28 cellular contexts compared by ENCODE assay signal in the genomic region with DNA sequence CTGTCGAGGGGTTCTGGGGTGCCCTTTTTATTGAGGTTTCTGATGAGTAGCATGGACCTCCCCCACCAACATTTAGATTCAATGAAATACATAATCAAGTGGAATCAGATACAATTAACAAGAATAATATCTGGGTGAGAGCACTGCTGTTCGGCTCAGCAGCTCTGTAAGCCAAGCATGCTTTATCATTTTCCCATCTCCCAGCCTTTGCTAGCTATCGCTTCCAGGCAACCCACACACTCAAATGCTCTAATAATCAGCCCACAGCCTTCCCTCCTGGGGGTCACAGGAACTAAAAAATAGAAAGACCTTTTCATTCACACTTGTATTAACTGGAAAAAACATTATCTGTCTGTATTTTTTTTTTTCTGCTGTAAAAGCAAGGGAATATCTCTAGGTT. TPM values are rescaled to one million over a fixed set of nuclear protein-coding genes. Genes with fewer than 3 reads are reported as not detected.
"Had no signal": no experiment of that assay in that cellular context is flagged by ENCODE, and none has a peak within 500 bp of the region (broad histone marks: within the 10 kb centered on the region; RNA-seq: fewer than 3 reads in every experiment).

No MANE protein-coding gene starts in this region.

- H3K27ac Mint-ChIP-seq: activated CD4-positive, alpha-beta memory T cell treated with anti-CD3 and anti-CD28 coated beads for 36 hours; activated CD4-positive, alpha-beta T cell treated with anti-CD3 and anti-CD28 coated beads, Interleukin-2, amount 10 ng/mL, durations not matched to agents 7 days and 5 days; activated naive CD4-positive, alpha-beta T cell treated with anti-CD3 and anti-CD28 coated beads, Interleukin-2, amount 50 U/mL, for 72 hours; activated naive CD8-positive, alpha-beta T cell treated with anti-CD3 and anti-CD28 coated beads, Interleukin-2, amount 50 U/mL, for 24 hours; IgD-negative memory B cell; T-helper 1 cell treated with Interleukin-12 subunit alpha and Interleukin-12 subunit beta and Interleukin-4 antibody, amounts not matched to agents 30 μg/mL and 1 μg/mL, for 36 hours had no signal

- H3K36me3 Mint-ChIP-seq: activated CD4-positive, alpha-beta memory T cell treated with anti-CD3 and anti-CD28 coated beads for 36 hours; activated naive CD4-positive, alpha-beta T cell treated with anti-CD3 and anti-CD28 coated beads, Interleukin-2, amount 50 U/mL, for 72 hours; IgD-negative memory B cell had no signal

- H3K4me1 Mint-ChIP-seq: activated CD4-positive, alpha-beta T cell treated with anti-CD3 and anti-CD28 coated beads, Interleukin-2, amount 10 ng/mL, durations not matched to agents 7 days and 5 days; activated naive CD8-positive, alpha-beta T cell treated with anti-CD3 and anti-CD28 coated beads, Interleukin-2, amount 50 U/mL, for 24 hours; IgD-negative memory B cell had no signal

- H3K4me3 Mint-ChIP-seq: activated CD4-positive, alpha-beta memory T cell treated with anti-CD3 and anti-CD28 coated beads for 36 hours; activated CD4-positive, alpha-beta T cell treated with anti-CD3 and anti-CD28 coated beads, Interleukin-2, amount 10 ng/mL, durations not matched to agents 7 days and 5 days; activated naive CD8-positive, alpha-beta T cell treated with anti-CD3 and anti-CD28 coated beads, Interleukin-2, amount 50 U/mL, for 24 hours; activated T-cell treated with anti-CD3 and anti-CD28 coated beads, Interleukin-2, amount 50 U/mL, for 4 hours; IgD-negative memory B cell; T-helper 1 cell treated with Interleukin-12 subunit alpha and Interleukin-12 subunit beta and Interleukin-4 antibody, amounts not matched to agents 30 μg/mL and 1 μg/mL, for 36 hours had no signal

- H3K9me3 Mint-ChIP-seq: activated CD4-positive, alpha-beta memory T cell treated with anti-CD3 and anti-CD28 coated beads for 36 hours; activated CD4-positive, alpha-beta T cell treated with anti-CD3 and anti-CD28 coated beads, Interleukin-2, amount 10 ng/mL, durations not matched to agents 7 days and 5 days; activated T-cell treated with anti-CD3 and anti-CD28 coated beads, Interleukin-2, amount 50 U/mL, for 4 hours; T-helper 1 cell treated with Interleukin-12 subunit alpha and Interleukin-12 subunit beta and Interleukin-4 antibody, amounts not matched to agents 30 μg/mL and 1 μg/mL, for 36 hours had no signal

- DNase-seq: activated CD4-positive, alpha-beta memory T cell treated with anti-CD3 and anti-CD28 coated beads for 36 hours; activated CD4-positive, alpha-beta T cell treated with anti-CD3 and anti-CD28 coated beads, Interleukin-2, amount 10 ng/mL, durations not matched to agents 7 days and 5 days; activated CD4-positive, CD25-positive, alpha-beta regulatory T cell; activated CD8-positive, alpha-beta memory T cell treated with anti-CD3 and anti-CD28 coated beads for 24 hours; activated effector memory CD4-positive, alpha-beta T cell treated with anti-CD3 and anti-CD28 coated beads, Interleukin-2, amount 50 U/mL, for 16 hours; activated naive CD4-positive, alpha-beta T cell treated with Interleukin-2 at 50 U/mL for 16 hours; activated naive CD8-positive, alpha-beta T cell treated with anti-CD3 and anti-CD28 coated beads, Interleukin-2, amount 50 U/mL, for 24 hours; activated T-cell treated with anti-CD3 and anti-CD28 coated beads, Interleukin-2, amount 50 U/mL, for 4 hours; amniotic stem cell; body of pancreas; KG1; NCI-H1048; NCI-H1417 treated with DMSO at 0.1 percent for 48 hours; NCI-H187; NCI-H2081; NCI-H226; NCI-H526; PC-3; SHP77 had no signal

- H3K27me3 Mint-ChIP-seq: activated naive CD8-positive, alpha-beta T cell treated with anti-CD3 and anti-CD28 coated beads, Interleukin-2, amount 50 U/mL, for 24 hours; IgD-negative memory B cell had no signal

- FAIRE-seq: RCC 7860 had no signal

RNA-seq across cellular contexts. Expression of a gene that starts 8.9 kb away (rescaled TPM):
- total RNA-seq: activated CD4-positive, alpha-beta memory T cell treated with anti-CD3 and anti-CD28 coated beads for 36 hours; activated CD4-positive, alpha-beta T cell treated with anti-CD3 and anti-CD28 coated beads, Interleukin-2, amount 10 ng/mL, durations not matched to agents 7 days and 5 days; activated naive CD4-positive, alpha-beta T cell treated with anti-CD3 and anti-CD28 coated beads, Interleukin-2, amount 50 U/mL, for 72 hours; activated T-cell treated with anti-CD3 and anti-CD28 coated beads, Interleukin-2, amount 50 U/mL, for 4 hours; ascending aorta; LHCN-M2; M059J; NCI-H460; PC-3; SK-MEL-5 had no signal
